Comparison of ENCODE assay signal across 1 cellular context in genomic region chr5:134556994-134557393, GRCh38.
TF ChIP-seq lines count a peak whose summit lies in the region.

No MANE protein-coding gene starts in this region.

TF ChIP-seq in K562, 482 proteins besides CTCF, POLR2A, EP300 and RAD21:
- TF ChIP-seq NCOA2 (IDR thresholded peaks at IDR 0.05; ENCODE audit: partially characterized antibody in 2 of 2) (no peak), U2AF1 (optimal IDR thresholded peaks at IDR 0.05; ENCODE audit: low read depth, low read length) (no peak), HDGF (IDR thresholded peaks at IDR 0.05) (0 out of 2 replicates have a peak, but pooled peaks have one; percentile 10), MITF (IDR thresholded peaks at IDR 0.05) (no peak), SMAD3 (CRISPR knock-in tag; conservative IDR thresholded peaks at IDR 0.05) (no peak), REST (CRISPR knock-in tag; IDR thresholded peaks at IDR 0.05; ENCODE audit: low read depth) (no peak), MTA1 (IDR thresholded peaks at IDR 0.05; ENCODE audit: borderline replicate concordance) (0 out of 2 replicates have a peak, but pooled peaks have one; percentile 27), L3MBTL2 (IDR thresholded peaks at IDR 0.05) (no peak), ZNF121 (CRISPR knock-in tag; conservative IDR thresholded peaks at IDR 0.05) (no peak)
TF ChIP-seq in K562: peak in this region for 2.
